Comparison of ENCODE assay signal across 37 cellular contexts in genomic region chrX:23052324-23052723, GRCh38. TPM values are rescaled to one million over a fixed set of nuclear protein-coding genes. Genes with fewer than 3 reads are reported as not detected.
"Had no signal": no experiment of that assay in that cellular context is flagged by ENCODE, and none has a peak within 500 bp of the region (broad histone marks: within the 10 kb centered on the region; RNA-seq: fewer than 3 reads in every experiment).

No MANE protein-coding gene starts in this region.

- H3K4me3 Mint-ChIP-seq: activated CD4-positive, alpha-beta T cell treated with anti-CD3 and anti-CD28 coated beads for 36 hours; activated CD4-positive, alpha-beta T cell treated with anti-CD3 and anti-CD28 coated beads, Interleukin-2, amount 10 ng/mL, durations not matched to agents 7 days and 5 days; activated CD8-positive, alpha-beta T cell treated with anti-CD3 and anti-CD28 coated beads, Interleukin-2, amount 10 ng/mL, durations not matched to agents 7 days and 5 days; activated naive CD4-positive, alpha-beta T cell treated with anti-CD3 and anti-CD28 coated beads, Interleukin-2, amount 50 U/mL, for 24 hours; activated naive CD8-positive, alpha-beta T cell treated with anti-CD3 and anti-CD28 coated beads, Interleukin-2, amount 10 ng/mL, durations not matched to agents 7 days and 5 days; activated T-cell treated with anti-CD3 and anti-CD28 coated beads, Interleukin-2, amount 50 U/mL, for 24 hours; central memory CD8-positive, alpha-beta T cell; T-helper 1 cell treated with Interleukin-12 subunit alpha and Interleukin-12 subunit beta and Interleukin-4 antibody, amounts not matched to agents 30 μg/mL and 1 μg/mL, for 36 hours; T-helper 2 cell treated with Interferon-gamma antibody and Interleukin-4, amounts not matched to agents 5 μg/mL and 100 μg/mL, for 36 hours had no signal

- H3K4me1 Mint-ChIP-seq: activated CD4-positive, alpha-beta T cell treated with anti-CD3 and anti-CD28 coated beads for 36 hours; activated CD4-positive, alpha-beta T cell treated with anti-CD3 and anti-CD28 coated beads, Interleukin-2, amount 10 ng/mL, durations not matched to agents 7 days and 5 days; activated naive CD4-positive, alpha-beta T cell treated with anti-CD3 and anti-CD28 coated beads, Interleukin-2, amount 50 U/mL, for 24 hours; activated naive CD8-positive, alpha-beta T cell treated with anti-CD3 and anti-CD28 coated beads, Interleukin-2, amount 10 ng/mL, durations not matched to agents 7 days and 5 days; central memory CD8-positive, alpha-beta T cell had no signal

- H3K9ac ChIP-seq: KMS-11, SK-N-SH had no signal

- H3K36me3 Mint-ChIP-seq: activated naive CD4-positive, alpha-beta T cell treated with anti-CD3 and anti-CD28 coated beads, Interleukin-2, amount 50 U/mL, for 24 hours; activated naive CD8-positive, alpha-beta T cell treated with anti-CD3 and anti-CD28 coated beads, Interleukin-2, amount 10 ng/mL, durations not matched to agents 7 days and 5 days had no signal

- H3K36me3 ChIP-seq: brain microvascular endothelial cell, cardiac muscle cell, SJSA1 had no signal

- H3K4me1 ChIP-seq: SJSA1 had no signal

- H3K27ac ChIP-seq: brain microvascular endothelial cell, cardiac muscle cell, KMS-11, SJSA1 had no signal

- DNase-seq: activated CD4-positive, alpha-beta T cell treated with anti-CD3 and anti-CD28 coated beads for 36 hours; activated CD4-positive, alpha-beta T cell treated with anti-CD3 and anti-CD28 coated beads, Interleukin-2, amount 10 ng/mL, durations not matched to agents 7 days and 5 days; activated CD4-positive, alpha-beta T cell treated with anti-CD3 and anti-CD28 coated beads, Interleukin-2, amount 50 U/mL, for 48 hours; activated CD8-positive, alpha-beta T cell treated with anti-CD3 and anti-CD28 coated beads, Interleukin-2, amount 10 ng/mL, durations not matched to agents 7 days and 5 days; activated gamma-delta T cell; activated naive CD4-positive, alpha-beta T cell treated with Interleukin-2 at 50 U/mL for 16 hours; activated naive CD8-positive, alpha-beta T cell treated with anti-CD3 and anti-CD28 coated beads, Interleukin-2, amount 10 ng/mL, durations not matched to agents 7 days and 5 days; activated T-cell treated with anti-CD3 and anti-CD28 coated beads, Interleukin-2, amount 50 U/mL, for 24 hours; anterior cingulate cortex; brain microvascular endothelial cell; MM.1S; MV-4-11; NCI-H1092; NCI-H1417; NCI-H146; NCI-H187; NCI-H2081 treated with DMSO at 0.1 percent for 48 hours; NCI-H510A; NCI-H526; NCI-H748 treated with DMSO at 0.1 percent for 48 hours; SHP77 treated with DMSO at 0.1 percent for 48 hours; SK-N-SH had no signal

- H3K4me3 ChIP-seq: cardiac muscle cell, SJSA1 had no signal

- FAIRE-seq: TTC549 had no signal

- H3K27me3 Mint-ChIP-seq: activated CD4-positive, alpha-beta T cell treated with anti-CD3 and anti-CD28 coated beads for 36 hours; activated CD4-positive, alpha-beta T cell treated with anti-CD3 and anti-CD28 coated beads, Interleukin-2, amount 10 ng/mL, durations not matched to agents 7 days and 5 days; activated naive CD4-positive, alpha-beta T cell treated with anti-CD3 and anti-CD28 coated beads, Interleukin-2, amount 50 U/mL, for 24 hours; activated naive CD8-positive, alpha-beta T cell treated with anti-CD3 and anti-CD28 coated beads, Interleukin-2, amount 10 ng/mL, durations not matched to agents 7 days and 5 days; central memory CD8-positive, alpha-beta T cell had no signal

- H3K9me3 Mint-ChIP-seq: activated CD4-positive, alpha-beta T cell treated with anti-CD3 and anti-CD28 coated beads, Interleukin-2, amount 10 ng/mL, durations not matched to agents 7 days and 5 days; activated naive CD4-positive, alpha-beta T cell treated with anti-CD3 and anti-CD28 coated beads, Interleukin-2, amount 50 U/mL, for 24 hours; activated naive CD8-positive, alpha-beta T cell treated with anti-CD3 and anti-CD28 coated beads, Interleukin-2, amount 10 ng/mL, durations not matched to agents 7 days and 5 days; activated T-cell treated with anti-CD3 and anti-CD28 coated beads, Interleukin-2, amount 50 U/mL, for 24 hours; activated T-helper 2 cell treated with anti-CD3 and anti-CD28 coated beads, Interferon-gamma antibody, Interleukin-2, Interleukin-4, amounts not matched to agents 10 μg/mL and 5 μg/mL and 100 μg/mL, durations not matched to agents 14 hours and 24 hours and 36 hours; T-helper 1 cell treated with Interleukin-12 subunit alpha and Interleukin-12 subunit beta and Interleukin-4 antibody, amounts not matched to agents 30 μg/mL and 1 μg/mL, for 36 hours; T-helper 2 cell treated with Interferon-gamma antibody and Interleukin-4, amounts not matched to agents 5 μg/mL and 100 μg/mL, for 36 hours had no signal

- ATAC-seq: activated CD4-positive, alpha-beta T cell treated with anti-CD3 and anti-CD28 coated beads for 36 hours; activated CD4-positive, CD25-positive, alpha-beta regulatory T cell treated with anti-CD3 and anti-CD28 coated beads, Interleukin-2, amount 50 U/mL, for 24 hours; activated CD8-positive, alpha-beta T cell treated with anti-CD3 and anti-CD28 coated beads, Interleukin-2, amount 10 ng/mL, durations not matched to agents 7 days and 5 days; Panc1 had no signal

- H3K27me3 ChIP-seq: brain microvascular endothelial cell, cardiac muscle cell, SJSA1 had no signal

- H3K4me2 ChIP-seq: KMS-11, SK-N-SH had no signal

- H3K27ac Mint-ChIP-seq: activated CD4-positive, alpha-beta T cell treated with anti-CD3 and anti-CD28 coated beads for 36 hours; activated CD4-positive, alpha-beta T cell treated with anti-CD3 and anti-CD28 coated beads, Interleukin-2, amount 10 ng/mL, durations not matched to agents 7 days and 5 days; activated CD8-positive, alpha-beta T cell treated with anti-CD3 and anti-CD28 coated beads, Interleukin-2, amount 10 ng/mL, durations not matched to agents 7 days and 5 days; activated naive CD4-positive, alpha-beta T cell treated with anti-CD3 and anti-CD28 coated beads, Interleukin-2, amount 50 U/mL, for 24 hours; activated naive CD8-positive, alpha-beta T cell treated with anti-CD3 and anti-CD28 coated beads, Interleukin-2, amount 10 ng/mL, durations not matched to agents 7 days and 5 days; activated T-cell treated with anti-CD3 and anti-CD28 coated beads, Interleukin-2, amount 50 U/mL, for 24 hours; activated T-helper 2 cell treated with anti-CD3 and anti-CD28 coated beads, Interferon-gamma antibody, Interleukin-2, Interleukin-4, amounts not matched to agents 10 μg/mL and 5 μg/mL and 100 μg/mL, durations not matched to agents 14 hours and 24 hours and 36 hours; T-helper 1 cell treated with Interleukin-12 subunit alpha and Interleukin-12 subunit beta and Interleukin-4 antibody, amounts not matched to agents 30 μg/mL and 1 μg/mL, for 36 hours; T-helper 2 cell treated with Interferon-gamma antibody and Interleukin-4, amounts not matched to agents 5 μg/mL and 100 μg/mL, for 36 hours had no signal

RNA-seq across cellular contexts. Expression of gene DDX53, which starts 52.6 kb away (rescaled TPM):
- total RNA-seq: activated CD4-positive, alpha-beta T cell treated with anti-CD3 and anti-CD28 coated beads for 36 hours; activated CD4-positive, alpha-beta T cell treated with anti-CD3 and anti-CD28 coated beads, Interleukin-2, amount 10 ng/mL, durations not matched to agents 7 days and 5 days; activated CD8-positive, alpha-beta T cell treated with anti-CD3 and anti-CD28 coated beads, Interleukin-2, amount 10 ng/mL, durations not matched to agents 7 days and 5 days; activated naive CD8-positive, alpha-beta T cell treated with anti-CD3 and anti-CD28 coated beads, Interleukin-2, amount 10 ng/mL, durations not matched to agents 7 days and 5 days; activated T-helper 2 cell treated with anti-CD3 and anti-CD28 coated beads, Interferon-gamma antibody, Interleukin-2, Interleukin-4, amounts not matched to agents 10 μg/mL and 5 μg/mL and 100 μg/mL, durations not matched to agents 14 hours and 24 hours and 36 hours; cardiac muscle cell; chondrocyte; LHCN-M2; RPMI7951; SJSA1 had no signal
- polyA plus RNA-seq: adipose tissue, cardiac muscle cell had no signal
